Comparison of ENCODE assay signal across 9 cellular contexts in genomic region chr7:2609001-2609411, GRCh38. TPM values are rescaled to one million over a fixed set of nuclear protein-coding genes. Genes with fewer than 3 reads are reported as not detected.
A peak's percentile ranks its signal among the peaks of the same experiment; 100 is the strongest.
DNase-seq lines count a peak whose midpoint lies in the region; ATAC-seq and TF ChIP-seq lines count a peak whose summit lies in the region.
"Had no signal": no experiment of that assay in that cellular context is flagged by ENCODE, and none has a peak within 500 bp of the region (broad histone marks: within the 10 kb centered on the region; RNA-seq: fewer than 3 reads in every experiment).

No MANE protein-coding gene starts in this region.

- intact Hi-C loops in Caco-2 (cut with micrococcal nuclease; ENCODE audit: unreplicated experiment): loop anchor here (5.0 kb wide), 1 partner anchor 73 kb away; no protein-coding TSS in a partner anchor

- H3K27ac ChIP-seq in SU-DHL-6 (ENCODE audit: low read depth, low read length) (no peak overlapping the region), subcutaneous abdominal adipose tissue (ENCODE audit: low read depth, low read length) (peak overlapping the region; percentile 10)

- H2AFZ ChIP-seq in SU-DHL-6 (ENCODE audit: low read depth, low read length, severe bottlenecking): no peak overlapping the region

- no peak overlapping the region for H3K4me3 Mint-ChIP-seq in Caco-2 (ENCODE audit: unreplicated experiment)

- no peaks in the 10 kb centered on the region for H3K9me2 ChIP-seq in SU-DHL-6 (replicated peaks; ENCODE audit: insufficient read depth, low read length)

- BruUV-seq in Caco-2 (replicated peaks; lab: Mats Ljungman, UMichigan): no TSS peak

- H3F3A ChIP-seq in SU-DHL-6 (ENCODE audit: insufficient read depth): no peaks in the 10 kb centered on the region

- peak in 1 of 2 experiments; percentile 36 for DNase-seq in Caco-2
- peak; percentile 57 for DNase-seq in hepatic stellate cell (ENCODE audit: low spot score)
- DNase-seq in occipital lobe (lab: John Stamatoyannopoulos, UW): no peak
- DNase-seq in AG20443 (ENCODE audit: low spot score): no peak

- H3K79me2 ChIP-seq in SU-DHL-6 (ENCODE audit: insufficient read depth, low read length): no peaks in the 10 kb centered on the region

- H3K9ac ChIP-seq in SU-DHL-6 (ENCODE audit: low read length): no peak overlapping the region
- no peak overlapping the region for H3K9ac ChIP-seq in subcutaneous abdominal adipose tissue (ENCODE audit: low read length in 5 of 5)

- H3K4me1 ChIP-seq in Caco-2 (no peaks in the 10 kb centered on the region), subcutaneous abdominal adipose tissue (ENCODE audit: control insufficient read depth in 5 of 5, insufficient read depth in 5 of 5, low read length in 5 of 5) (peaks cover 11 to 63% (median 59%) of the 10 kb centered on the region in 5 donors)

- POLR2A ChIA-PET in Caco-2 (lab: Charles Lee): interaction anchor here (1.0 kb wide), 1 partner anchor 13 kb away, joined by 3 read pairs; no protein-coding TSS in a partner anchor

- H3K36me3 Mint-ChIP-seq in Caco-2 (ENCODE audit: insufficient read depth, unreplicated experiment): no peaks in the 10 kb centered on the region

- peaks cover 5% of the 10 kb centered on the region for H3K4me1 Mint-ChIP-seq in Caco-2 (ENCODE audit: low read depth, unreplicated experiment)

- H3K4me2 ChIP-seq in SU-DHL-6 (ENCODE audit: low read depth, low read length, poor library complexity, severe bottlenecking): no peak overlapping the region

- H3K27ac Mint-ChIP-seq in Caco-2 (ENCODE audit: unreplicated experiment): no peak overlapping the region

- H3K9me3 Mint-ChIP-seq in Caco-2 (ENCODE audit: unreplicated experiment): no peaks in the 10 kb centered on the region

- CTCF ChIA-PET in Caco-2 (lab: Charles Lee): interaction anchor here (0.6 to 1.0 kb wide), 4 partner anchors 10 to 157 kb away, joined by 3 to 6 read pairs (median 5); no protein-coding TSS in a partner anchor

- peak; percentile 69 for ATAC-seq in GM21576 (IDR thresholded peaks at IDR 0.05; ENCODE audit: unreplicated experiment)
- ATAC-seq in HG02870 (IDR thresholded peaks at IDR 0.05; ENCODE audit: unreplicated experiment): no peak

- H3K27me3 Mint-ChIP-seq in Caco-2 (ENCODE audit: insufficient read depth, unreplicated experiment): no peaks in the 10 kb centered on the region

- H3K27me3 ChIP-seq in Caco-2 (replicated peaks; ENCODE audit: control insufficient read depth, insufficient read depth, low read length) (no peaks in the 10 kb centered on the region), SU-DHL-6 (ENCODE audit: low read length) (no peaks in the 10 kb centered on the region), subcutaneous abdominal adipose tissue (ENCODE audit: control insufficient read depth in 5 of 5, insufficient read depth in 4 of 5, low read length in 5 of 5) (no peaks in the 10 kb centered on the region)

- H3K36me3 ChIP-seq in Caco-2 (ENCODE audit: control insufficient read depth, insufficient read depth, low read length): no peaks in the 10 kb centered on the region
- H3K36me3 ChIP-seq in SU-DHL-6 (ENCODE audit: low read length): no peaks in the 10 kb centered on the region
- peaks cover 0 to 21% (median 9%) of the 10 kb centered on the region in 5 donors for H3K36me3 ChIP-seq in subcutaneous abdominal adipose tissue (ENCODE audit: control insufficient read depth in 5 of 5, insufficient read depth in 5 of 5, low read length in 5 of 5)

- H3K9me3 ChIP-seq in Caco-2 (no peaks in the 10 kb centered on the region), SU-DHL-6 (ENCODE audit: insufficient read depth, low read length) (no peaks in the 10 kb centered on the region), subcutaneous abdominal adipose tissue (ENCODE audit: control insufficient read depth in 5 of 5, low read length in 5 of 5) (no peaks in the 10 kb centered on the region)

- no peak overlapping the region for H3K4me3 ChIP-seq in Caco-2 (ENCODE audit: low read depth, low read length)
- no peak overlapping the region for H3K4me3 ChIP-seq in SU-DHL-6 (ENCODE audit: insufficient read depth, low read length, poor library complexity, severe bottlenecking)
- H3K4me3 ChIP-seq in subcutaneous abdominal adipose tissue (ENCODE audit: low read depth in 1 of 5, low read length in 5 of 5): peak overlapping the region in 3 of 5 donors; percentile 14 to 39 (median 26)
- H3K4me3 ChIP-seq: lung had no signal

- H4K20me1 ChIP-seq in SU-DHL-6 (ENCODE audit: low read depth, low read length): no peaks in the 10 kb centered on the region

- peak; percentile 20 to 25 for TF ChIP-seq CTCF in Caco-2 (IDR thresholded peaks at IDR 0.05; ENCODE audit: insufficient read depth in 1 of 2, low read depth in 1 of 2, low read length in 1 of 2, severe bottlenecking in 1 of 2, unreplicated experiment in 1 of 2)
- TF ChIP-seq CTCF in SU-DHL-6 (IDR thresholded peaks at IDR 0.05; ENCODE audit: insufficient read depth, low read length, poor library complexity, severe bottlenecking): peak; percentile 53

RNA-seq across cellular contexts. Expression of gene TTYH3, which starts 22.8 kb away (rescaled TPM):
- total RNA-seq in Caco-2 (2022) (57.3 and 58.6 TPM in 2 replicates), occipital lobe (31.5 TPM)

RNA-seq across cellular contexts. Expression of gene IQCE, which starts 50.2 kb away (rescaled TPM):
- total RNA-seq in Caco-2 (2022): 13.4 and 18.7 TPM in 2 replicates
- 22.3 TPM for total RNA-seq in occipital lobe

RNA-seq across cellular contexts. Expression of gene BRAT1, which starts 53.7 kb away (rescaled TPM):
- 33.2 and 33.5 TPM in 2 replicates for total RNA-seq in Caco-2 (2022)
- total RNA-seq in occipital lobe: 15.6 TPM

Comparison
In these comparisons a context has a peak if more than half of its experiments do, and no peak if none do; other contexts are left out.
1. H3K4me3 ChIP-seq: peak in subcutaneous abdominal adipose tissue (3 of 5); none in Caco-2 (single experiment) and SU-DHL-6 (single experiment).